In the genomic region with DNA sequence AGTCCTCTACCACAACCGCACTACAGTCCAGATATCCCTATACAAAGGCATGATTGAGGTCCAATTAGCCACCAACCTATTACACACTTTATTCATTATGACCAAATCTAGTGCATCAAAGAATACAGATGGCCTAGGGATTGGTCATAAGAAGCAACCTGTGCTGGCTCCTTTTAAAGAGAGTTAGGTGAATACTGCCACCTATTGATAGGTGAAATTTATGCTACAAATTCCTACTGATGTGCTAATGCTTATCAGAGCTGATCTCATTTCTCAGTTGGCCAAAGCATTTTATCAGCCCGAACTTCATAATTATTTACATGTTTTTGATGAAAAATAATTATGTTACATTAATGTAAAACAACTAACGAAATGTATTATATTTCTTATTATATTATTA, we compare ENCODE assay signal across 8 cellular contexts.
DNase-seq lines count a peak whose midpoint lies in the region; ATAC-seq and TF ChIP-seq lines count a peak whose summit lies in the region.

No MANE protein-coding gene starts in this region.

- DNase-seq in GM04504 (ENCODE audit: low read depth) (peak; percentile 37), NCI-H460 (ENCODE audit: extremely low read depth, low read depth) (peak; percentile 54), body of pancreas (no peak), left lung (no peak), posterior cingulate gyrus (no peak)
- no peak for DNase-seq in stimulated activated CD4-positive, alpha-beta T cell treated with anti-CD3 and anti-CD28 coated beads, Interleukin-2, amount 100 ng/mL, for 24 hours
- no peak for DNase-seq in stimulated activated CD8-positive, alpha-beta memory T cell treated with anti-CD3 and anti-CD28 coated beads, Interleukin-4, amount 100 ng/mL, for 48 hours

- 26 to 31% methylated on average over 3 of the region's 3 CpGs for WGBS in body of pancreas, 2 donors

- no peak overlapping the region for H3K4me3 ChIP-seq in body of pancreas
- H3K4me3 ChIP-seq in left lung, result no peak overlapping the region

- no peaks in the 10 kb centered on the region for H3K9me3 ChIP-seq in body of pancreas
- H3K9me3 ChIP-seq in left lung, result no peaks in the 10 kb centered on the region

- no peaks in the 10 kb centered on the region for H3K4me1 ChIP-seq in body of pancreas
- no peaks in the 10 kb centered on the region for H3K4me1 ChIP-seq in left lung

- intact Hi-C loops in body of pancreas (cut with DNase I) (no loop called here), left lung (cut with DNase I) (no loop called here), posterior cingulate gyrus (cut with DNase I) (no loop called here)

- TF ChIP-seq CTCF in body of pancreas (IDR thresholded peaks at IDR 0.05), result peak; percentile 9 to 55 (median 43)
- TF ChIP-seq CTCF in left lung (IDR thresholded peaks at IDR 0.05), result peak; percentile 32 to 48

- H3K36me3 ChIP-seq in body of pancreas (replicated peaks in 1 of 2; ENCODE audit: insufficient read depth in 1 of 2, low read depth in 2 of 2), result no peaks in the 10 kb centered on the region
- no peaks in the 10 kb centered on the region for H3K36me3 ChIP-seq in left lung

- TF ChIP-seq POLR2A in body of pancreas (IDR thresholded peaks at IDR 0.05), result no peak

- peak; percentile 76 for ATAC-seq in HG02938 (IDR thresholded peaks at IDR 0.05; ENCODE audit: unreplicated experiment)
- no peak for ATAC-seq in body of pancreas
- ATAC-seq in left lung, result peak; percentile 93

- H3K27me3 ChIP-seq in body of pancreas (no peaks in the 10 kb centered on the region), left lung (no peaks in the 10 kb centered on the region)

- H3K27ac ChIP-seq in body of pancreas (no peak overlapping the region), left lung (no peak overlapping the region)

Comparison
In these comparisons a context has a peak if more than half of its experiments do, and no peak if none do; other contexts are left out.
1. DNase-seq: peak in GM04504 (single experiment) and NCI-H460 (single experiment); none in body of pancreas (0 of 4), left lung (0 of 2), stimulated activated CD4-positive, alpha-beta T cell treated with anti-CD3 and anti-CD28 coated beads, Interleukin-2, amount 100 ng/mL, for 24 hours (0 of 2), posterior cingulate gyrus (0 of 10) and stimulated activated CD8-positive, alpha-beta memory T cell treated with anti-CD3 and anti-CD28 coated beads, Interleukin-4, amount 100 ng/mL, for 48 hours (single experiment).